In the genomic region with DNA sequence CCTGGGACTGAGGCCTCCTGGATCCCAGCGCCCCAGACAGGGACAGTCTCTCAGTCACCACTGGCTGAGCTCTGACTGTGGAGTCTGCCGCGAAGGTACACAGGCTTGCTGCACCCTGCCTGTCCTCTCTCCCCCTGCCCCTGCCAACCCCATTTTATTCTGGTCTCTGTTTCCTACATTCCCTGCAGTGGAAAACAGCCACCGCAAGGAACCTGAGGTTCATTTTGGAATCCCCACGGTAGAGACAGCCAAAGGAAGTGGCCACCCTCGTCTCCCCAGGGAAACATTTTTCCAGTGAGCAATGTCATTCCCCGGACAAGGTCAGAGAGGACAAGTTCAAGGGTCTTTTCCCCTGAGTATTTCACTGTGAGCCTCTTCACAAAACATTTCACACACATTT, we compare ENCODE assay signal across 16 cellular contexts. TPM values are rescaled to one million over a fixed set of nuclear protein-coding genes. Genes with fewer than 3 reads are reported as not detected.
A peak's percentile ranks its signal among the peaks of the same experiment; 100 is the strongest.
DNase-seq lines count a peak whose midpoint lies in the region; ATAC-seq and TF ChIP-seq lines count a peak whose summit lies in the region.
"Had no signal": no experiment of that assay in that cellular context is flagged by ENCODE, and none has a peak within 500 bp of the region (broad histone marks: within the 10 kb centered on the region; RNA-seq: fewer than 3 reads in every experiment).

No MANE protein-coding gene starts in this region.

- no peaks in the 10 kb centered on the region for H3K27me3 ChIP-seq in adrenal gland
- no peaks in the 10 kb centered on the region for H3K27me3 ChIP-seq in right atrium auricular region
- H3K27me3 ChIP-seq in osteoblast (ENCODE audit: insufficient read depth, low read length) = no peaks in the 10 kb centered on the region
- no peaks in the 10 kb centered on the region for H3K27me3 ChIP-seq in upper lobe of left lung
- H3K27me3 ChIP-seq: dorsolateral prefrontal cortex had no signal

- H3K79me2 ChIP-seq in osteoblast (ENCODE audit: insufficient read depth, low read length) = no peaks in the 10 kb centered on the region

- H3K4me1 ChIP-seq in adrenal gland (replicated peaks in 1 of 2) (peaks cover 0 to 18% of the 10 kb centered on the region in 2 donors), right atrium auricular region (peaks cover 3 to 68% of the 10 kb centered on the region in 2 donors), osteoblast (ENCODE audit: insufficient read depth, low read length) (peaks cover 41% of the 10 kb centered on the region), upper lobe of left lung (peaks cover 38 to 49% (median 46%) of the 10 kb centered on the region in 4 donors)

- no peak overlapping the region for H3K4me2 ChIP-seq in osteoblast (ENCODE audit: insufficient read depth, low read length)

- TF ChIP-seq POLR2A in adrenal gland (IDR thresholded peaks at IDR 0.05) = no peak
- TF ChIP-seq POLR2A in upper lobe of left lung (IDR thresholded peaks at IDR 0.05) = no peak

- no peak overlapping the region for H2AFZ ChIP-seq in osteoblast (ENCODE audit: low read length)

- TF ChIP-seq CTCF in adrenal gland (IDR thresholded peaks at IDR 0.05) (peak in 1 of 6 experiments; percentile 22), right atrium auricular region (IDR thresholded peaks at IDR 0.05) (no peak), osteoblast (IDR thresholded peaks at IDR 0.05; ENCODE audit: extremely low read depth, low read depth, low read length) (no peak), upper lobe of left lung (IDR thresholded peaks at IDR 0.05) (no peak)

- peak in 4 of 7 donors; percentile 10 to 67 (median 42) for DNase-seq in adrenal gland
- no peak for DNase-seq in right atrium auricular region (ENCODE audit: low spot score)
- DNase-seq in osteoblast (ENCODE audit: insufficient read length, low spot score, missing footprints) = peak; percentile 73
- no peak for DNase-seq in upper lobe of left lung
- no peak for DNase-seq in COLO668 (lab: John Stamatoyannopoulos, UW; ENCODE audit: unreplicated experiment)
- no peak for DNase-seq in NCI-H510A treated with DMSO at 0.1 percent for 48 hours (lab: John Stamatoyannopoulos, UW)
- DNase-seq: activated CD4-positive, alpha-beta T cell treated with anti-CD3 and anti-CD28 coated beads, Interleukin-2, amount 10 ng/mL, durations not matched to agents 24 days and 14 days; anterior cingulate cortex; CD4-positive, alpha-beta T cell; dorsolateral prefrontal cortex; left colon; NCI-H2029 treated with DMSO at 0.1 percent for 48 hours; NCI-H774; stimulated activated CD4-positive, alpha-beta T cell treated with anti-CD3 and anti-CD28 coated beads, Interleukin-1b, Interleukin-23, amount 100 ng/mL, for 48 hours; stimulated activated CD8-positive, alpha-beta memory T cell treated with anti-CD3 and anti-CD28 coated beads, Interleukin-4, amount 100 ng/mL, for 48 hours had no signal

- no peaks in the 10 kb centered on the region for H3K9me3 ChIP-seq in adrenal gland (replicated peaks in 1 of 3)
- H3K9me3 ChIP-seq in right atrium auricular region = no peaks in the 10 kb centered on the region
- no peaks in the 10 kb centered on the region for H3K9me3 ChIP-seq in osteoblast (ENCODE audit: low read depth, low read length)
- no peaks in the 10 kb centered on the region for H3K9me3 ChIP-seq in upper lobe of left lung

- no peak overlapping the region for H3K4me3 ChIP-seq in adrenal gland
- H3K4me3 ChIP-seq in right atrium auricular region = no peak overlapping the region
- no peak overlapping the region for H3K4me3 ChIP-seq in osteoblast (ENCODE audit: insufficient read depth, low read length)
- H3K4me3 ChIP-seq in upper lobe of left lung = no peak overlapping the region

- no peak for ATAC-seq in upper lobe of left lung (ENCODE audit: low FRiP score in 2 of 2)
- ATAC-seq in GM18511 (IDR thresholded peaks at IDR 0.05; ENCODE audit: unreplicated experiment) = no peak
- ATAC-seq: left colon had no signal

- WGBS in adrenal gland, 4 donors = 55 to 63% (median 58%) methylated on average over 7 of the region's 7 CpGs
- WGBS in upper lobe of left lung, 2 donors = 49 to 64% methylated on average over 7 of the region's 7 CpGs

- no peaks in the 10 kb centered on the region for H3K36me3 ChIP-seq in adrenal gland (replicated peaks in 1 of 2)
- H3K36me3 ChIP-seq in right atrium auricular region = no peaks in the 10 kb centered on the region
- H3K36me3 ChIP-seq in osteoblast (ENCODE audit: insufficient read depth, low read length) = no peaks in the 10 kb centered on the region
- no peaks in the 10 kb centered on the region for H3K36me3 ChIP-seq in upper lobe of left lung

- TF ChIP-seq EP300 in upper lobe of left lung (IDR thresholded peaks at IDR 0.05) = no peak

- H4K20me1 ChIP-seq in osteoblast (ENCODE audit: insufficient read depth, low read length) = no peaks in the 10 kb centered on the region

- peak overlapping the region in 4 of 5 donors; percentile 19 to 85 (median 70) for H3K27ac ChIP-seq in adrenal gland
- H3K27ac ChIP-seq in right atrium auricular region = peak overlapping the region; percentile 59 to 62
- peak overlapping the region; percentile 6 for H3K27ac ChIP-seq in osteoblast (ENCODE audit: low read depth, low read length)
- peak overlapping the region; percentile 73 to 86 (median 84) for H3K27ac ChIP-seq in upper lobe of left lung

- intact Hi-C loops in adrenal gland (cut with DNase I) = loop anchor here (5.0 to 10.0 kb wide), 2 partner anchors 266 to 464 kb away; no protein-coding TSS in a partner anchor

RNA-seq across cellular contexts. Expression of gene FBXO7, which starts 56.6 kb away (rescaled TPM):
- total RNA-seq in adrenal gland = 100 to 1,000 TPM in 6 of 8 donors, 10 to 100 TPM in 2; 94.6 to 148 (median 112) TPM
- polyA plus RNA-seq in adrenal gland = 100 to 1,000 TPM in 1 of 3 donors, 10 to 100 TPM in 2; 52.0 to 143 (median 53.4) TPM
- 10 to 100 TPM; 48.2 to 55.1 TPM for total RNA-seq in right atrium auricular region
- 72.2 and 80.0 TPM in 2 replicates for total RNA-seq in osteoblast
- total RNA-seq in upper lobe of left lung = 100 to 1,000 TPM in 2 of 6 donors, 10 to 100 TPM in 4; 69.9 to 115 (median 85.4) TPM

Comparison
In these comparisons a context has a peak if more than half of its experiments do, and no peak if none do; other contexts are left out.
1. DNase-seq: peak in adrenal gland (4 of 7) and osteoblast (single experiment); none in right atrium auricular region (single experiment), upper lobe of left lung (0 of 2), COLO668 (single experiment) and NCI-H510A treated with DMSO at 0.1 percent for 48 hours (single experiment).
2. H3K27ac ChIP-seq: peak in every context shown above with its lines; median percentile 84 in upper lobe of left lung; 70 in adrenal gland; 60 in right atrium auricular region; 6 in osteoblast.